ENCODE assay signal across 8 cellular contexts in genomic region chr5:138492552-138493045, GRCh38. TPM values are rescaled to one million over a fixed set of nuclear protein-coding genes. Genes with fewer than 3 reads are reported as not detected.
DNase-seq lines count a peak whose midpoint lies in the region; ATAC-seq, FAIRE-seq and TF ChIP-seq lines count a peak whose summit lies in the region.

No MANE protein-coding gene starts in this region.

- H3K9me3 ChIP-seq in CD4-positive, alpha-beta T cell (ENCODE audit: control insufficient read depth, low read length): no peaks in the 10 kb centered on the region
- H3K9me3 ChIP-seq in OCI-LY7 (ENCODE audit: low read length): no peaks in the 10 kb centered on the region
- no peaks in the 10 kb centered on the region for H3K9me3 ChIP-seq in endothelial cell of umbilical vein (replicated peaks; ENCODE audit: control insufficient read depth, insufficient read depth, low read length)
- no peaks in the 10 kb centered on the region for H3K9me3 ChIP-seq in osteoblast (ENCODE audit: low read depth, low read length)

- H3K79me2 ChIP-seq in OCI-LY7 (ENCODE audit: insufficient read depth, low read depth, low read length) (no peaks in the 10 kb centered on the region), endothelial cell of umbilical vein (ENCODE audit: control insufficient read depth, insufficient read depth, low read length) (no peaks in the 10 kb centered on the region), osteoblast (ENCODE audit: insufficient read depth, low read length) (no peaks in the 10 kb centered on the region)

- POLR2A ChIA-PET in CD4-positive, alpha-beta T cell (lab: Charles Lee): interaction anchor here (2.0 kb wide), 1 partner anchor 28 kb away, joined by 20 read pairs; the partner anchor contains the start of gene EGR1
- POLR2A ChIA-PET in OCI-LY7 (lab: Charles Lee): interaction anchor here (0.6 to 0.7 kb wide), 2 partner anchors 71 to 82 kb away, joined by 3 read pairs; no protein-coding TSS in a partner anchor
- POLR2A ChIA-PET in endothelial cell of umbilical vein (lab: Charles Lee): interaction anchor here (1.8 kb wide), 1 partner anchor 28 kb away, joined by 6 read pairs; the partner anchor contains the start of gene EGR1

- no peaks in the 10 kb centered on the region for H3K9me1 ChIP-seq in endothelial cell of umbilical vein (replicated peaks; ENCODE audit: control insufficient read depth, extremely low read depth, insufficient read depth, low read length)

- BruUV-seq in OCI-LY7 (replicated peaks; lab: Mats Ljungman, UMichigan) (no TSS peak), endothelial cell of umbilical vein (replicated peaks; lab: Mats Ljungman, UMichigan) (TSS peak; percentile 76)

- no peaks in the 10 kb centered on the region for H3K27me3 ChIP-seq in CD4-positive, alpha-beta T cell (ENCODE audit: control insufficient read depth, insufficient read depth, low read length)
- H3K27me3 ChIP-seq in endothelial cell of umbilical vein (ENCODE audit: control insufficient read depth in 2 of 2, insufficient read depth in 2 of 2, low read length in 2 of 2) (peaks cover 11 to 22% of the 10 kb centered on the region in 2 experiments), osteoblast (ENCODE audit: insufficient read depth, low read length) (no peaks in the 10 kb centered on the region)

- no peaks in the 10 kb centered on the region for H3K36me3 Mint-ChIP-seq in CD4-positive, alpha-beta T cell (ENCODE audit: low read depth)

- H3K4me2 ChIP-seq in OCI-LY7 (ENCODE audit: low read length) (peak overlapping the region; percentile 79), endothelial cell of umbilical vein (ENCODE audit: insufficient read depth, low read length) (peak overlapping the region; percentile 75), osteoblast (ENCODE audit: insufficient read depth, low read length) (peak overlapping the region; percentile 89)

- no peak for DNase-seq in CD4-positive, alpha-beta T cell
- DNase-seq in OCI-LY7 (ENCODE audit: low spot score): no peak
- no peak for DNase-seq in endothelial cell of umbilical vein (ENCODE audit: low read depth, low spot score)
- no peak for DNase-seq in osteoblast (ENCODE audit: insufficient read length, low spot score, missing footprints)
- no peak for DNase-seq in stimulated activated CD4-positive, alpha-beta T cell treated with anti-CD3 and anti-CD28 coated beads, Interleukin-2, amount 100 ng/mL, for 48 hours
- DNase-seq in D721Med (ENCODE audit: insufficient read length, low spot score): no peak
- no peak for DNase-seq in NCI-H345 treated with DMSO at 0.1 percent for 48 hours (lab: John Stamatoyannopoulos, UW; ENCODE audit: unreplicated experiment)

- H3K4me1 ChIP-seq in OCI-LY7 (ENCODE audit: insufficient read depth, low read length, poor library complexity, severe bottlenecking) (peaks cover 26% of the 10 kb centered on the region), endothelial cell of umbilical vein (ENCODE audit: control insufficient read depth, extremely low read depth, insufficient read depth, low read length) (peaks cover 9% of the 10 kb centered on the region), osteoblast (ENCODE audit: insufficient read depth, low read length) (peaks cover 37% of the 10 kb centered on the region)

- H2AFZ ChIP-seq in OCI-LY7 (ENCODE audit: low read length) (peak overlapping the region; percentile 76), endothelial cell of umbilical vein (ENCODE audit: low read depth, low read length) (peak overlapping the region; percentile 94), osteoblast (ENCODE audit: low read length) (peak overlapping the region; percentile 58)

- H3K4me3 ChIP-seq in OCI-LY7 (ENCODE audit: low read depth, low read length, poor library complexity, severe bottlenecking) (peak overlapping the region; percentile 68), endothelial cell of umbilical vein (replicated peaks in 1 of 3; ENCODE audit: insufficient read depth in 1 of 3, low read depth in 1 of 3, low read length in 3 of 3) (peak overlapping the region; percentile 24 to 53 (median 33)), osteoblast (ENCODE audit: insufficient read depth, low read length) (peak overlapping the region; percentile 76)

- no peak for ATAC-seq in CD4-positive, alpha-beta T cell (ENCODE audit: poor library complexity)
- no peak for ATAC-seq in HG02610 (IDR thresholded peaks at IDR 0.05; ENCODE audit: unreplicated experiment)

- TF ChIP-seq POLR2A in endothelial cell of umbilical vein (IDR thresholded peaks at IDR 0.05; ENCODE audit: low read depth, low read length): no peak

- CTCF ChIA-PET in CD4-positive, alpha-beta T cell (lab: Charles Lee): interaction anchor here (1.3 to 2.5 kb wide), 3 partner anchors 11 to 43 kb away, joined by 4 to 16 read pairs (median 7); partner anchors contain the start of gene EGR1
- CTCF ChIA-PET in OCI-LY7 (lab: Charles Lee; ENCODE audit: unreplicated experiment): no interaction called here
- CTCF ChIA-PET in endothelial cell of umbilical vein (lab: Charles Lee): interaction anchor here (2.3 to 2.5 kb wide), 2 partner anchors 11 to 28 kb away, joined by 16 to 18 read pairs; partner anchors contain the start of gene EGR1

- H3K4me3 Mint-ChIP-seq in CD4-positive, alpha-beta T cell: peak overlapping the region; percentile 90

- H3K27ac ChIP-seq in CD4-positive, alpha-beta T cell (ENCODE audit: low read depth, low read length): no peak overlapping the region
- H3K27ac ChIP-seq in OCI-LY7 (ENCODE audit: low read depth, low read length, poor library complexity, severe bottlenecking) (no peak overlapping the region), endothelial cell of umbilical vein (ENCODE audit: insufficient read depth, low read depth, low read length) (no peak overlapping the region), osteoblast (ENCODE audit: low read depth, low read length) (peak overlapping the region; percentile 82)

- TF ChIP-seq CTCF in CD4-positive, alpha-beta T cell (IDR thresholded peaks at IDR 0.05): no peak
- TF ChIP-seq CTCF in OCI-LY7 (conservative IDR thresholded peaks at IDR 0.05; ENCODE audit: low read length) (no peak), endothelial cell of umbilical vein (IDR thresholded peaks at IDR 0.05; ENCODE audit: extremely low read depth in 1 of 2, insufficient read depth in 1 of 2, low read depth in 1 of 2, low read length in 2 of 2) (no peak), osteoblast (IDR thresholded peaks at IDR 0.05; ENCODE audit: extremely low read depth, low read depth, low read length) (no peak), D721Med (IDR thresholded peaks at IDR 0.05; ENCODE audit: insufficient read depth, missing control alignments) (no peak)

- H3K27ac Mint-ChIP-seq in CD4-positive, alpha-beta T cell: peak overlapping the region; percentile 3

- intact Hi-C loops in CD4-positive, alpha-beta T cell (cut with DNase I, micrococcal nuclease): loop anchor here in 1 of 2 experiments (1.0 to 10.0 kb wide), 2 partner anchors 27 to 52 kb away; partner anchors contain the start of genes EGR1 and ETF1
- intact Hi-C loops in OCI-LY7 (cut with micrococcal nuclease; ENCODE audit: unreplicated experiment): loop anchor here (1.0 kb wide), 1 partner anchor 28 kb away; no protein-coding TSS in a partner anchor
- intact Hi-C loops in endothelial cell of umbilical vein (cut with micrococcal nuclease): loop anchor here (1.0 kb wide), 1 partner anchor 27 kb away; the partner anchor contains the start of gene EGR1

- H3K4me1 Mint-ChIP-seq in CD4-positive, alpha-beta T cell (ENCODE audit: low read depth): peaks cover 15% of the 10 kb centered on the region

- H3K9me2 ChIP-seq in OCI-LY7 (ENCODE audit: insufficient read depth, low read length): no peaks in the 10 kb centered on the region

- FAIRE-seq in endothelial cell of umbilical vein (lab: Jason Lieb, UNC): peak; percentile 47
- FAIRE-seq in D721Med (lab: Jason Lieb, UNC): no peak

- H3K27me3 Mint-ChIP-seq in CD4-positive, alpha-beta T cell: peaks cover 18% of the 10 kb centered on the region

- H3K9me3 Mint-ChIP-seq in CD4-positive, alpha-beta T cell: no peaks in the 10 kb centered on the region

- H4K20me1 ChIP-seq in OCI-LY7 (ENCODE audit: insufficient read depth, low read length) (no peaks in the 10 kb centered on the region), endothelial cell of umbilical vein (replicated peaks; ENCODE audit: control insufficient read depth, extremely low read depth, insufficient read depth, low read length) (no peaks in the 10 kb centered on the region), osteoblast (ENCODE audit: insufficient read depth, low read length) (no peaks in the 10 kb centered on the region)

- dilution Hi-C loops in endothelial cell of umbilical vein (cut with MboI; ENCODE audit: extremely low pct_ligation_motif_present, low sequenced_read_pairs): no loop called here

- peak overlapping the region; percentile 47 for H3K9ac ChIP-seq in endothelial cell of umbilical vein (replicated peaks; ENCODE audit: extremely low read depth, insufficient read depth, low read length)

- H3K36me3 ChIP-seq in OCI-LY7 (ENCODE audit: insufficient read depth, low read length): no peaks in the 10 kb centered on the region
- H3K36me3 ChIP-seq in endothelial cell of umbilical vein (ENCODE audit: control insufficient read depth in 2 of 2, extremely low read depth in 1 of 2, insufficient read depth in 2 of 2, low read length in 2 of 2): no peaks in the 10 kb centered on the region
- no peaks in the 10 kb centered on the region for H3K36me3 ChIP-seq in osteoblast (ENCODE audit: insufficient read depth, low read length)

RNA-seq across cellular contexts. Expression of gene EGR1, which starts 27.3 kb away (rescaled TPM):
- 1 to 10 TPM; 5.7 to 6.2 TPM for total RNA-seq in CD4-positive, alpha-beta T cell
- total RNA-seq in OCI-LY7 (2014; rRNA removed; shearing (Covaris generic)): 0.10 and 0.13 TPM in 2 replicates
- total RNA-seq in OCI-LY7 (2022) (0.79 and 1.1 TPM in 2 replicates), endothelial cell of umbilical vein (5.5 and 12.7 TPM in 2 replicates), osteoblast (2.2 and 2.7 TPM in 2 replicates)
- 6.5 and 7.2 TPM in 2 replicates for polyA plus RNA-seq in endothelial cell of umbilical vein
- 6.2 and 12.4 TPM in 2 replicates for polyA plus RNA-seq in endothelial cell of umbilical vein (2011; cell fraction: cytosol; rRNA removed)
- polyA plus RNA-seq in endothelial cell of umbilical vein (2011; cell fraction: nucleus; rRNA removed): 21.1 and 28.3 TPM in 2 replicates
- polyA plus RNA-seq in endothelial cell of umbilical vein (2012): 10.3 and 11.0 TPM in 2 replicates
- polyA minus RNA-seq in endothelial cell of umbilical vein: 6.2 and 6.7 TPM in 2 replicates
- polyA minus RNA-seq in endothelial cell of umbilical vein (2011; cell fraction: cytosol; rRNA and poly(A)+ RNA removed): 1.0 TPM
- 8.8 and 18.4 TPM in 2 replicates for polyA minus RNA-seq in endothelial cell of umbilical vein (2011; cell fraction: nucleus; rRNA and poly(A)+ RNA removed)

RNA-seq across cellular contexts. Expression of gene ETF1, which starts 50.4 kb away (rescaled TPM):
- 100 to 1,000 TPM; 178 to 187 TPM for total RNA-seq in CD4-positive, alpha-beta T cell
- total RNA-seq in OCI-LY7 (2014; rRNA removed; shearing (Covaris generic)): 66.7 and 76.0 TPM in 2 replicates
- total RNA-seq in OCI-LY7 (2022): 116 and 123 TPM in 2 replicates
- 103 and 114 TPM in 2 replicates for total RNA-seq in endothelial cell of umbilical vein
- 27.5 and 32.9 TPM in 2 replicates for polyA plus RNA-seq in endothelial cell of umbilical vein
- polyA plus RNA-seq in endothelial cell of umbilical vein (2011; cell fraction: cytosol; rRNA removed): 41.6 and 46.3 TPM in 2 replicates
- 44.0 and 51.8 TPM in 2 replicates for polyA plus RNA-seq in endothelial cell of umbilical vein (2011; cell fraction: nucleus; rRNA removed)
- 68.3 and 105 TPM in 2 replicates for polyA plus RNA-seq in endothelial cell of umbilical vein (2012)
- polyA minus RNA-seq in endothelial cell of umbilical vein: 46.4 and 54.1 TPM in 2 replicates
- polyA minus RNA-seq in endothelial cell of umbilical vein (2011; cell fraction: cytosol; rRNA and poly(A)+ RNA removed): 66.0 TPM
- polyA minus RNA-seq in endothelial cell of umbilical vein (2011; cell fraction: nucleus; rRNA and poly(A)+ RNA removed): 29.2 and 35.0 TPM in 2 replicates
- total RNA-seq in osteoblast: 113 and 116 TPM in 2 replicates

RNA-seq across cellular contexts. Expression of gene REEP2, which starts 53.7 kb away (rescaled TPM):
- total RNA-seq in CD4-positive, alpha-beta T cell: under 1 TPM; 0.33 to 0.34 TPM
- total RNA-seq in OCI-LY7 (2014; rRNA removed; shearing (Covaris generic)): 3.9 and 5.4 TPM in 2 replicates
- 5.1 and 6.5 TPM in 2 replicates for total RNA-seq in OCI-LY7 (2022)
- total RNA-seq in endothelial cell of umbilical vein: 4.0 and 4.4 TPM in 2 replicates
- polyA plus RNA-seq in endothelial cell of umbilical vein: 4.8 and 5.3 TPM in 2 replicates
- polyA plus RNA-seq in endothelial cell of umbilical vein (2011; cell fraction: cytosol; rRNA removed): 4.3 and 4.5 TPM in 2 replicates
- polyA plus RNA-seq in endothelial cell of umbilical vein (2011; cell fraction: nucleus; rRNA removed): 5.3 and 6.5 TPM in 2 replicates
- polyA plus RNA-seq in endothelial cell of umbilical vein (2012): 2.4 and 3.5 TPM in 2 replicates
- 5.2 and 9.2 TPM in 2 replicates for polyA minus RNA-seq in endothelial cell of umbilical vein
- polyA minus RNA-seq in endothelial cell of umbilical vein (2011; cell fraction: cytosol; rRNA and poly(A)+ RNA removed): not detected
- polyA minus RNA-seq in endothelial cell of umbilical vein (2011; cell fraction: nucleus; rRNA and poly(A)+ RNA removed): 1.1 and 1.9 TPM in 2 replicates
- total RNA-seq in osteoblast: 1.5 and 2.2 TPM in 2 replicates
